25 cellular contexts compared by ENCODE assay signal in the genomic region with DNA sequence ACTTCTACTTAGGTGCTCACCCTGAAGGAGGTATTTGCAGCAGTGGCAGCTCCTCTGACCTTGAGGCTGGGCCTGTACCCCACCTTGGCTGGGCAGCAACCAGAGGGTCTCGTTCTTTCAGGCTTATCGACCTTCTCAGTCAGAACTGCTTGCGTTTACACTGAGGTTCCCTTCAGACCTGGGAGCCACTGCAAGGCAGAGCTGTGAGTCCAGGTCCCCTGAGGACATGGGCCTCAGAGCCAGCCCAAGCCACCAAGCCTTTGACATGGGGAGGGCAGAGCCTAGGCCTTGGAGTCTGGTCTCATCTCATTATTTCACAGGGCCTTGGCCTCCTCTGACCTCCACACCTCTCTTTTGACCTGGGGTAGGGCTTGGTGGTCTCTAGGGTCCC. TPM values are rescaled to one million over a fixed set of nuclear protein-coding genes. Genes with fewer than 3 reads are reported as not detected.
"Had no signal": no experiment of that assay in that cellular context is flagged by ENCODE, and none has a peak within 500 bp of the region (broad histone marks: within the 10 kb centered on the region; RNA-seq: fewer than 3 reads in every experiment).

No MANE protein-coding gene starts in this region.

- H3K4me2 ChIP-seq: neural progenitor cell had no signal

- H3K4me1 ChIP-seq: ascending aorta, esophagus squamous epithelium, uterus had no signal

- H3K36me3 ChIP-seq: ascending aorta, esophagus squamous epithelium, neural progenitor cell, thoracic aorta, uterus had no signal

- H3K9me3 ChIP-seq: ascending aorta, esophagus squamous epithelium, thoracic aorta, uterus had no signal

- ATAC-seq: natural killer cell; stimulated activated naive CD8-positive, alpha-beta T cell treated with anti-CD3 and anti-CD28 coated beads, Interleukin-15, Interleukin-2, amounts not matched to agents 100 U/mL and 50 U/mL, for 24 hours had no signal

- H3K9ac ChIP-seq: neural progenitor cell had no signal

- H3K27me3 ChIP-seq: ascending aorta, esophagus squamous epithelium, neural progenitor cell, uterus had no signal

- H3K27ac ChIP-seq: ascending aorta, esophagus squamous epithelium, neural progenitor cell, thoracic aorta, uterus had no signal

- H3K4me3 ChIP-seq: ascending aorta, esophagus squamous epithelium, neural progenitor cell, thoracic aorta, uterus had no signal

- DNase-seq: activated CD4-positive, alpha-beta memory T cell treated with anti-CD3 and anti-CD28 coated beads, Interleukin-2, amount 10 ng/mL, durations not matched to agents 7 days and 5 days; activated CD4-positive, alpha-beta T cell treated with anti-CD3 and anti-CD28 coated beads for 48 hours; activated CD8-positive, alpha-beta memory T cell treated with anti-CD3 and anti-CD28 coated beads, Interleukin-2, amount 50 U/mL, for 48 hours; activated gamma-delta T cell; activated naive CD4-positive, alpha-beta T cell treated with anti-CD3 and anti-CD28 coated beads, Interleukin-2, amount 10 ng/mL, durations not matched to agents 7 days and 5 days; activated naive CD8-positive, alpha-beta T cell treated with anti-CD3 and anti-CD28 coated beads, Interleukin-2, amount 10 ng/mL, durations not matched to agents 7 days and 5 days; activated T-cell treated with anti-CD3 and anti-CD28 coated beads, Interleukin-2, amount 50 U/mL, for 24 hours; effector CD4-positive, alpha-beta T cell; esophagus squamous epithelium; islet precursor cell; left colon; natural killer cell; right cardiac atrium; stimulated activated CD4-positive, alpha-beta T cell treated with anti-CD3 and anti-CD28 coated beads, Interleukin-2, amount 100 ng/mL, for 48 hours; stimulated activated naive CD8-positive, alpha-beta T cell treated with anti-CD3 and anti-CD28 coated beads, Interleukin-15, Interleukin-2, amounts not matched to agents 100 U/mL and 50 U/mL, for 24 hours; trophoblast cell; uterus had no signal

RNA-seq across cellular contexts. Expression of a gene that starts 13.7 kb away (rescaled TPM):
- total RNA-seq: osteoblast had no signal

RNA-seq across cellular contexts. Expression of a gene that starts 52.3 kb away (rescaled TPM):
- total RNA-seq: ascending aorta; cardiac septum; esophagus squamous epithelium; frontal cortex; left colon; lower leg skin; osteoblast; T-helper 1 cell treated with Interleukin-12 subunit alpha and Interleukin-12 subunit beta and Interleukin-4 antibody, amounts not matched to agents 30 ng/mL and 1 ng/mL, for 36 hours; thoracic aorta; uterus had no signal
